In genomic region chr6:3977875-3978711, GRCh38 we compare ENCODE assay signal across 8 cellular contexts.
DNase-seq lines count a peak whose midpoint lies in the region; ATAC-seq and TF ChIP-seq lines count a peak whose summit lies in the region.

No MANE protein-coding gene starts in this region.

- H3K4me3 ChIP-seq in astrocyte of the spinal cord (ENCODE audit: low read depth, low read length), result no peak overlapping the region

- H3K4me3 Mint-ChIP-seq in immature natural killer cell, result peak overlapping the region in 2 of 5 donors; percentile 4 to 83

- H3K9me3 Mint-ChIP-seq in immature natural killer cell, result no peaks in the 10 kb centered on the region

- peaks cover 0 to 8% (median 4%) of the 10 kb centered on the region in 3 donors for H3K36me3 Mint-ChIP-seq in immature natural killer cell

- H3K27ac Mint-ChIP-seq in immature natural killer cell, result peak overlapping the region in 1 of 6 donors; percentile 78

- ATAC-seq in GM21515 (IDR thresholded peaks at IDR 0.05; ENCODE audit: unreplicated experiment), result peak; percentile 82

- H3K4me1 Mint-ChIP-seq in immature natural killer cell, result peaks cover 5 to 7% of the 10 kb centered on the region in 2 donors

- in situ Hi-C loops in astrocyte of the spinal cord (cut with HindIII; ENCODE audit: low sequenced_read_pairs), result loop anchor here (25.0 kb wide), 1 partner anchor 116 kb away; no protein-coding TSS in a partner anchor

- peak; percentile 96 for DNase-seq in ELR (ENCODE audit: low read depth)
- peak; percentile 10 for DNase-seq in HuH-7 (ENCODE audit: low spot score)
- DNase-seq in T-helper 1 cell, result peak in 3 of 5 donors; percentile 14 to 67 (median 26)
- DNase-seq in astrocyte of the spinal cord (ENCODE audit: low read depth, low spot score), result peak; percentile 96
- DNase-seq in immature natural killer cell, result peak; percentile 11 to 31 (median 14)
- DNase-seq in stimulated activated CD4-positive, alpha-beta T cell treated with anti-CD3 and anti-CD28 coated beads, Interleukin-1b, Interleukin-23, amount 100 ng/mL, for 4 hours (ENCODE audit: low read depth in 2 of 2), result peak; percentile 5 to 8
- DNase-seq in NCI-H187 treated with DMSO at 0.1 percent for 48 hours (lab: John Stamatoyannopoulos, UW), result no peak

- peak; percentile 80 for TF ChIP-seq CTCF in astrocyte of the spinal cord (IDR thresholded peaks at IDR 0.05; ENCODE audit: low read depth, low read length)

- H3K27me3 Mint-ChIP-seq in immature natural killer cell (ENCODE audit: low read depth in 3 of 3), result peaks cover 0 to 1% (median 0%) of the 10 kb centered on the region in 3 donors
